In genomic region chr2:31688282-31688681, GRCh38 we compare ENCODE assay signal across 2 cellular contexts.
TF ChIP-seq lines count a peak whose summit lies in the region.

No MANE protein-coding gene starts in this region.

TF ChIP-seq in SK-N-SH, 30 proteins besides CTCF, POLR2A, EP300 and RAD21 (continued from another document):
- TF ChIP-seq PBX3 (IDR thresholded peaks at IDR 0.05): no peak
- no peak for TF ChIP-seq MAX (IDR thresholded peaks at IDR 0.05; ENCODE audit: low read depth)
- no peak for TF ChIP-seq FOXJ3 (CRISPR knock-in tag; IDR thresholded peaks at IDR 0.05)
- TF ChIP-seq SMC3 (IDR thresholded peaks at IDR 0.05; ENCODE audit: low read depth, low read length): no peak
- TF ChIP-seq TEAD4 (IDR thresholded peaks at IDR 0.05; ENCODE audit: borderline replicate concordance, insufficient read depth): no peak
- TF ChIP-seq RFX5 (IDR thresholded peaks at IDR 0.05; ENCODE audit: low read length): no peak
- no peak for TF ChIP-seq MEF2A (IDR thresholded peaks at IDR 0.05; ENCODE audit: borderline replicate concordance, low read depth)
- TF ChIP-seq JUND (IDR thresholded peaks at IDR 0.05): no peak
- no peak for TF ChIP-seq RXRA (IDR thresholded peaks at IDR 0.05; ENCODE audit: borderline replicate concordance, low read depth)
TF ChIP-seq in SK-N-SH: peak in this region for 0.

TF ChIP-seq in SK-N-SH treated with all-trans-retinoic acid at 6 μM for 48 hours, 23 proteins besides CTCF, POLR2A, EP300 and RAD21 (continued from another document):
- no peak for TF ChIP-seq PATZ1 (CRISPR knock-in tag; IDR thresholded peaks at IDR 0.05; ENCODE audit: borderline replicate concordance)
- no peak for TF ChIP-seq CREB5 (CRISPR knock-in tag; IDR thresholded peaks at IDR 0.05; ENCODE audit: low read depth)
- TF ChIP-seq ESRRG (CRISPR knock-in tag; IDR thresholded peaks at IDR 0.05): no peak
- no peak for TF ChIP-seq PPARA (CRISPR knock-in tag; IDR thresholded peaks at IDR 0.05; ENCODE audit: borderline replicate concordance)
- no peak for TF ChIP-seq ZNF70 (CRISPR knock-in tag; IDR thresholded peaks at IDR 0.05)
- TF ChIP-seq OSR1 (CRISPR knock-in tag; IDR thresholded peaks at IDR 0.05): no peak
- TF ChIP-seq ZFP3 (CRISPR knock-in tag; IDR thresholded peaks at IDR 0.05): no peak
- TF ChIP-seq ZFP30 (CRISPR knock-in tag; IDR thresholded peaks at IDR 0.05): no peak
- TF ChIP-seq POU6F1 (CRISPR knock-in tag; IDR thresholded peaks at IDR 0.05; ENCODE audit: borderline replicate concordance, low read depth): no peak
